7 cellular contexts compared by ENCODE assay signal in the genomic region with DNA sequence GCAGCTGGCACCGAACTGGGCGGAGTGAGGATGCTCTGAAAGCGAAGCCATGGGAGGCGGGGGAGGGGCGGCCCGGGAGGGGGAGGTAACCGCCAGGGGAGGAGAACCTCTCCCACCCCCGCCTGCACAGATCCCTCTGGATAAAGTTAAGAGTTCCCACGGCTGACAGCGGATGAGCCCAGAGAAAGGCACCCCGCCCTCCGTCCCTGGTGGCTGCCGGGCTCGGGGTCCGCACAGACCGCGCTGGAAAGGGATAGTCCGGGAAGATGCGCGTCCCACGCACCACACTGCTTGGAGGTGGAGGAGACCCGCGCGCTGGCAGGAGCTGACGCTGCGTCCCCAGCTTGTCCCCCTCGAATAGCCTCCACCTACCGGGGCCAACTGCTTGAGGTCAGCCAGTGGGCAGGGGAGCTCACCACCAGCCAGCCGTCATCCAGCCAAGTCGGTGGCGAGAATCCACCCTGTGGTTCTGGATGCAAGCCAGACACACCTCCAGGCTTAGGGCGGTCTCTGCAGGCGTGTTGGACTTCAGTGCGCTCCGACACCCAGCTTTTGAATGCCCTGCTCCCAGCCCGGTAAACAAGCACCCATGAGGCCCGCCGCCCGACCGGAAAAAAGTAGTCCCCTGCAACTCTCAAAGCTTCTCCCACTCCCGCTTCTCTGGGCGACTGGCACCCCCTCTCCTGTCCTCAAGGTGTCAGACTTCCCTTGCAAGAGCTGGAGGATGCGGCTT.
DNase-seq lines count a peak whose midpoint lies in the region; ATAC-seq and TF ChIP-seq lines count a peak whose summit lies in the region.

TRPC4 (minus strand) TSS at position 17 of the 733 bp plus-strand sequence. CDS start 86,439 bp downstream, outside the sequence.

- H3K4me3 ChIP-seq in cardiac fibroblast (replicated peaks in 1 of 2; ENCODE audit: low read depth in 2 of 2, low read length in 2 of 2), result peak within 1 kb of the TSS; percentile 71 to 86

- peaks cover 13% of the 10 kb centered on the region for H3K4me1 Mint-ChIP-seq in stimulated activated naive CD8-positive, alpha-beta T cell treated with anti-CD3 and anti-CD28 coated beads, Interleukin-15, amount 100 ng/mL, for 72 hours

- H3K27ac Mint-ChIP-seq in stimulated activated naive CD8-positive, alpha-beta T cell treated with anti-CD3 and anti-CD28 coated beads, Interleukin-15, amount 100 ng/mL, for 72 hours, result no peak within 1 kb of the TSS

- H3K4me3 Mint-ChIP-seq in stimulated activated naive CD8-positive, alpha-beta T cell treated with anti-CD3 and anti-CD28 coated beads, Interleukin-15, amount 100 ng/mL, for 72 hours, result peak within 1 kb of the TSS in 1 of 2 donors; percentile 29

- ATAC-seq in GM18867 (IDR thresholded peaks at IDR 0.05; ENCODE audit: unreplicated experiment), result peak; percentile 51
- peak; percentile 26 for ATAC-seq in stimulated activated naive CD8-positive, alpha-beta T cell treated with anti-CD3 and anti-CD28 coated beads, Interleukin-15, amount 100 ng/mL, for 72 hours
- no peak for ATAC-seq in GM21447 (IDR thresholded peaks at IDR 0.05; ENCODE audit: unreplicated experiment)
- ATAC-seq in GM19023 (IDR thresholded peaks at IDR 0.05; ENCODE audit: unreplicated experiment), result no peak

- peak; percentile 65 for TF ChIP-seq CTCF in cardiac fibroblast (IDR thresholded peaks at IDR 0.05; ENCODE audit: low read depth, low read length)

- H3K27me3 Mint-ChIP-seq in stimulated activated naive CD8-positive, alpha-beta T cell treated with anti-CD3 and anti-CD28 coated beads, Interleukin-15, amount 100 ng/mL, for 72 hours, result peaks cover 35% of the 10 kb centered on the region

- peak; percentile 8 for DNase-seq in NCI-H2227 (lab: John Stamatoyannopoulos, UW; ENCODE audit: unreplicated experiment)
- DNase-seq in cardiac fibroblast (ENCODE audit: low read depth in 2 of 2), result peak; percentile 77 to 82
- DNase-seq in kidney tubule cell (ENCODE audit: low spot score), result peak; percentile 77
- no peak for DNase-seq in stimulated activated naive CD8-positive, alpha-beta T cell treated with anti-CD3 and anti-CD28 coated beads, Interleukin-15, amount 100 ng/mL, for 72 hours

- H3K9me3 Mint-ChIP-seq in stimulated activated naive CD8-positive, alpha-beta T cell treated with anti-CD3 and anti-CD28 coated beads, Interleukin-15, amount 100 ng/mL, for 72 hours, result peaks cover 0 to 6% of the 10 kb centered on the region in 2 donors

Comparison
In these comparisons a context has a peak if more than half of its experiments do, and no peak if none do; other contexts are left out.
1. ATAC-seq: peak in GM18867 (single experiment) and stimulated activated naive CD8-positive, alpha-beta T cell treated with anti-CD3 and anti-CD28 coated beads, Interleukin-15, amount 100 ng/mL, for 72 hours (single experiment); none in GM21447 (single experiment) and GM19023 (single experiment).
2. DNase-seq: peak in NCI-H2227 (single experiment), cardiac fibroblast (2 of 2) and kidney tubule cell (single experiment); none in stimulated activated naive CD8-positive, alpha-beta T cell treated with anti-CD3 and anti-CD28 coated beads, Interleukin-15, amount 100 ng/mL, for 72 hours (0 of 2).